ENCODE assay signal across 15 cellular contexts in the genomic region with DNA sequence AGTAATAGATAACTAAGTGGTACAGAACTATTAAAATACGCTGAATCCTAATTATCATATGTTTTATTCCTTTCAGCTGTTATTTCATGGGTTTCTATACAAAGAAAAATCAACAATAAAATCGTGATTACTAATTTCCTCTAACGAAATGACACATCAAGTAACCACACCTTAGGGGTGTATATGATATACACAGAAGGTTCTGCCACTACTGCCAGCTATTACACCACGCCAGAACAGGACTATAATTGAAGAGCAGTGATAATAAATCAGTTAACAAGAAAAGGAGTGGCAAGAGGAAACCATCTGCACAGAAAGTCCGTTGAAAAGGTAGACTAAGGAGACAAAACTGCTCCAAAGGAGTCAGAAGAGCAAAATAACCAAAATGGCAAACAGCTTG. TPM values are rescaled to one million over a fixed set of nuclear protein-coding genes. Genes with fewer than 3 reads are reported as not detected.
DNase-seq lines count a peak whose midpoint lies in the region; ATAC-seq, FAIRE-seq and TF ChIP-seq lines count a peak whose summit lies in the region.
"Had no signal": no experiment of that assay in that cellular context is flagged by ENCODE, and none has a peak within 500 bp of the region (broad histone marks: within the 10 kb centered on the region; RNA-seq: fewer than 3 reads in every experiment).

No MANE protein-coding gene starts in this region.

- FAIRE-seq in pancreas (lab: Jason Lieb, UNC): no peak

- no peak for ATAC-seq in CD8-positive, alpha-beta T cell
- no peak for ATAC-seq in activated CD8-positive, alpha-beta T cell treated with anti-CD3 and anti-CD28 coated beads for 36 hours
- ATAC-seq in GM18858 (IDR thresholded peaks at IDR 0.05; ENCODE audit: unreplicated experiment): no peak
- no peak for ATAC-seq in pancreas
- ATAC-seq in HG03045 (IDR thresholded peaks at IDR 0.05; ENCODE audit: unreplicated experiment): no peak

- no peaks in the 10 kb centered on the region for H3K9me3 ChIP-seq in CD8-positive, alpha-beta T cell (ENCODE audit: low read length)
- no peaks in the 10 kb centered on the region for H3K9me3 ChIP-seq in Karpas-422 (ENCODE audit: low read length)
- no peaks in the 10 kb centered on the region for H3K9me3 ChIP-seq in pancreas

- no peaks in the 10 kb centered on the region for H3K9me2 ChIP-seq in Karpas-422 (replicated peaks; ENCODE audit: insufficient read depth, low read length)

- no peak overlapping the region for H3K4ac ChIP-seq in mesendoderm (ENCODE audit: low read depth, low read length)

- no peak overlapping the region for H4K8ac ChIP-seq in mesendoderm (ENCODE audit: low read depth, low read length)

- H3K4me2 ChIP-seq in Karpas-422 (ENCODE audit: low read depth, low read length, poor library complexity, severe bottlenecking): peak overlapping the region; percentile 97
- H3K4me2 ChIP-seq in mesendoderm (ENCODE audit: low read length): no peak overlapping the region

- no peak overlapping the region for H2BK120ac ChIP-seq in mesendoderm (ENCODE audit: low read depth, low read length)

- intact Hi-C loops in CD8-positive, alpha-beta T cell (cut with DNase I, micrococcal nuclease): no loop called here
- intact Hi-C loops in activated CD8-positive, alpha-beta T cell treated with anti-CD3 and anti-CD28 coated beads for 36 hours (cut with micrococcal nuclease): no loop called here
- intact Hi-C loops in pancreas (cut with DNase I): no loop called here

- H3K4me3 Mint-ChIP-seq in CD8-positive, alpha-beta T cell: peak overlapping the region; percentile 0
- peak overlapping the region; percentile 98 for H3K4me3 Mint-ChIP-seq in activated CD8-positive, alpha-beta T cell treated with anti-CD3 and anti-CD28 coated beads for 36 hours

- H3K36me3 ChIP-seq in CD8-positive, alpha-beta T cell (ENCODE audit: insufficient read depth, low read length): peaks cover 7% of the 10 kb centered on the region
- H3K36me3 ChIP-seq in Karpas-422 (ENCODE audit: insufficient read depth, low read length): peaks cover 9% of the 10 kb centered on the region; the same call in 1 of the 2 replicates
- H3K36me3 ChIP-seq in mesendoderm (ENCODE audit: control insufficient read depth, insufficient read depth, low read length): no peaks in the 10 kb centered on the region
- H3K36me3 ChIP-seq in pancreas: no peaks in the 10 kb centered on the region

- no CpG with 5 or more reads among the region's 5 CpGs for WGBS in mesendoderm (ENCODE audit: extremely low coverage, insufficient coverage, low lambda C conversion rate)
- 64 to 68% methylated on average over 5 of the region's 5 CpGs for WGBS in pancreas, 2 donors

- peak overlapping the region; percentile 54 for H3K56ac ChIP-seq in mesendoderm (ENCODE audit: low read length)

- POLR2A ChIA-PET in CD8-positive, alpha-beta T cell (lab: Charles Lee): no interaction called here
- POLR2A ChIA-PET in activated CD8-positive, alpha-beta T cell treated with anti-CD3 and anti-CD28 coated beads for 36 hours (lab: Charles Lee): interaction anchor here (1.6 kb wide), 1 partner anchor 11 kb away, joined by 7 read pairs; no protein-coding TSS in a partner anchor

- no peak overlapping the region for H2BK5ac ChIP-seq in mesendoderm (ENCODE audit: low read length)

- no peak for DNase-seq in CD8-positive, alpha-beta T cell
- DNase-seq in Karpas-422: no peak
- DNase-seq in activated CD8-positive, alpha-beta T cell treated with anti-CD3 and anti-CD28 coated beads for 36 hours: peak; percentile 19
- DNase-seq in mesendoderm: no peak
- DNase-seq in pancreas: no peak
- DNase-seq in MV-4-11 (lab: John Stamatoyannopoulos, UW): no peak
- DNase-seq: foreskin melanocyte; kidney glomerular epithelial cell; NCI-H2107; posterior cingulate gyrus; stimulated activated naive CD4-positive, alpha-beta T cell; T-helper 9 cell had no signal

- H4K20me1 ChIP-seq in Karpas-422 (ENCODE audit: insufficient read depth, low read depth, low read length): peaks cover 10% of the 10 kb centered on the region; the same call in 1 of the 2 replicates

- H3K23ac ChIP-seq in mesendoderm (ENCODE audit: low read length): no peak overlapping the region

- peaks cover 86% of the 10 kb centered on the region for H3K79me2 ChIP-seq in Karpas-422 (ENCODE audit: low read length)
- peaks cover 39% of the 10 kb centered on the region for H3K79me2 ChIP-seq in mesendoderm (ENCODE audit: control insufficient read depth, insufficient read depth, low read length)

- H3K27ac ChIP-seq in CD8-positive, alpha-beta T cell (ENCODE audit: low read depth, low read length): no peak overlapping the region
- H3K27ac ChIP-seq in Karpas-422 (ENCODE audit: low read length) (no peak overlapping the region), mesendoderm (ENCODE audit: low read depth, low read length) (no peak overlapping the region), pancreas (no peak overlapping the region)

- H3K27ac Mint-ChIP-seq in CD8-positive, alpha-beta T cell: peak overlapping the region; percentile 4
- peak overlapping the region; percentile 80 for H3K27ac Mint-ChIP-seq in activated CD8-positive, alpha-beta T cell treated with anti-CD3 and anti-CD28 coated beads for 36 hours

- no peak for TF ChIP-seq CTCF in CD8-positive, alpha-beta T cell (IDR thresholded peaks at IDR 0.05)
- no peak for TF ChIP-seq CTCF in activated CD8-positive, alpha-beta T cell treated with anti-CD3 and anti-CD28 coated beads for 36 hours (IDR thresholded peaks at IDR 0.05)
- no peak for TF ChIP-seq CTCF in pancreas (IDR thresholded peaks at IDR 0.05)

- H3K9ac ChIP-seq in Karpas-422 (ENCODE audit: low read length) (peak overlapping the region; percentile 98), mesendoderm (ENCODE audit: low read length) (no peak overlapping the region)

- H4K5ac ChIP-seq in mesendoderm (ENCODE audit: low read length): no peak overlapping the region

- peaks cover 62% of the 10 kb centered on the region for H3K4me1 Mint-ChIP-seq in CD8-positive, alpha-beta T cell (ENCODE audit: low read depth)
- H3K4me1 Mint-ChIP-seq in activated CD8-positive, alpha-beta T cell treated with anti-CD3 and anti-CD28 coated beads for 36 hours (ENCODE audit: low read depth): peaks cover 49% of the 10 kb centered on the region

- H2BK15ac ChIP-seq in mesendoderm (replicated peaks; ENCODE audit: low read depth): no peak overlapping the region

- no peaks in the 10 kb centered on the region for H3K27me3 ChIP-seq in CD8-positive, alpha-beta T cell (ENCODE audit: insufficient read depth, low read length)
- H3K27me3 ChIP-seq in Karpas-422 (ENCODE audit: low read length): no peaks in the 10 kb centered on the region
- H3K27me3 ChIP-seq in mesendoderm (ENCODE audit: insufficient read depth, low read length, poor library complexity): no peaks in the 10 kb centered on the region
- H3K27me3 ChIP-seq in pancreas: no peaks in the 10 kb centered on the region

- H3K9me3 Mint-ChIP-seq in CD8-positive, alpha-beta T cell: no peaks in the 10 kb centered on the region
- no peaks in the 10 kb centered on the region for H3K9me3 Mint-ChIP-seq in activated CD8-positive, alpha-beta T cell treated with anti-CD3 and anti-CD28 coated beads for 36 hours

- peaks cover 28% of the 10 kb centered on the region for H3K4me1 ChIP-seq in CD8-positive, alpha-beta T cell (ENCODE audit: insufficient read depth, low read length)
- peaks cover 40% of the 10 kb centered on the region for H3K4me1 ChIP-seq in Karpas-422 (ENCODE audit: low read length)
- H3K4me1 ChIP-seq in mesendoderm (ENCODE audit: control insufficient read depth, low read depth, low read length): no peaks in the 10 kb centered on the region
- H3K4me1 ChIP-seq in pancreas: peaks cover 12 to 28% (median 17%) of the 10 kb centered on the region in 3 donors

- H2AK5ac ChIP-seq in mesendoderm (ENCODE audit: low read length): no peak overlapping the region

- H3K36me3 Mint-ChIP-seq in CD8-positive, alpha-beta T cell: peaks cover 27% of the 10 kb centered on the region
- peaks cover 41% of the 10 kb centered on the region for H3K36me3 Mint-ChIP-seq in activated CD8-positive, alpha-beta T cell treated with anti-CD3 and anti-CD28 coated beads for 36 hours (ENCODE audit: low read depth)

- peaks cover 27% of the 10 kb centered on the region for H3K79me1 ChIP-seq in mesendoderm (ENCODE audit: low read length)

- no peak overlapping the region for H3K18ac ChIP-seq in mesendoderm (ENCODE audit: low read length)

- CTCF ChIA-PET in CD8-positive, alpha-beta T cell (lab: Charles Lee): no interaction called here
- CTCF ChIA-PET in activated CD8-positive, alpha-beta T cell treated with anti-CD3 and anti-CD28 coated beads for 36 hours (lab: Charles Lee): interaction anchor here (1.2 to 1.9 kb wide), 3 partner anchors 13 to 334 kb away, joined by 4 to 10 read pairs (median 5); no protein-coding TSS in a partner anchor

- H3K27me3 Mint-ChIP-seq in CD8-positive, alpha-beta T cell (ENCODE audit: low read depth): no peaks in the 10 kb centered on the region
- no peaks in the 10 kb centered on the region for H3K27me3 Mint-ChIP-seq in activated CD8-positive, alpha-beta T cell treated with anti-CD3 and anti-CD28 coated beads for 36 hours

- H2AFZ ChIP-seq in Karpas-422 (ENCODE audit: low read length): no peak overlapping the region

- no peak overlapping the region for H3K4me3 ChIP-seq in CD8-positive, alpha-beta T cell (ENCODE audit: low read depth, low read length)
- no peak overlapping the region; the same call in 1 of the 2 replicates for H3K4me3 ChIP-seq in Karpas-422 (ENCODE audit: low read length)
- no peak overlapping the region for H3K4me3 ChIP-seq in mesendoderm (ENCODE audit: low read length)
- H3K4me3 ChIP-seq in pancreas: no peak overlapping the region

RNA-seq across cellular contexts. Expression of a gene that starts 3.0 kb away (rescaled TPM):
- total RNA-seq in CD8-positive, alpha-beta T cell: 1 to 10 TPM; 7.2 to 8.5 TPM
- 17.9 and 36.7 TPM in 2 replicates for total RNA-seq in Karpas-422 (2014; rRNA removed; shearing (Covaris generic); ENCODE audit: low replicate concordance)
- 10 to 100 TPM; 55.9 to 56.7 TPM for total RNA-seq in activated CD8-positive, alpha-beta T cell treated with anti-CD3 and anti-CD28 coated beads for 36 hours
- polyA plus RNA-seq in mesendoderm (2013, experiment 1 of 2): 57.8 TPM
- polyA plus RNA-seq in mesendoderm (2013, experiment 2 of 2): 58.3 TPM
- total RNA-seq in pancreas: 10 to 100 TPM in 2 of 6 donors, 1 to 10 TPM in 4; 6.1 to 13.7 (median 8.6) TPM
- polyA plus RNA-seq in pancreas: 10 to 100 TPM in 1 of 2 donors, 1 to 10 TPM in 1; 8.6 to 12.1 TPM

RNA-seq across cellular contexts. Expression of a gene that starts 18.6 kb away (rescaled TPM):
- total RNA-seq in CD8-positive, alpha-beta T cell: not detected
- not detected in 2 replicates for total RNA-seq in Karpas-422 (2014; rRNA removed; shearing (Covaris generic); ENCODE audit: low replicate concordance)
- not detected for total RNA-seq in activated CD8-positive, alpha-beta T cell treated with anti-CD3 and anti-CD28 coated beads for 36 hours
- polyA plus RNA-seq in mesendoderm (2013, experiment 1 of 2): 0.07 TPM
- polyA plus RNA-seq in mesendoderm (2013, experiment 2 of 2): not detected
- under 1 TPM in 4 of 6 donors, not detected in 2; 0.17 to 0.38 (median 0.29) TPM for total RNA-seq in pancreas
- polyA plus RNA-seq in pancreas: not detected
- total RNA-seq: chondrocyte had no signal
